In genomic region chr17:57408064-57408811, GRCh38 we compare ENCODE assay signal across 8 cellular contexts.
DNase-seq lines count a peak whose midpoint lies in the region; ATAC-seq and TF ChIP-seq lines count a peak whose summit lies in the region.

No MANE protein-coding gene starts in this region.

- no peak for TF ChIP-seq CTCF in thyroid gland (IDR thresholded peaks at IDR 0.05)

- no peaks in the 10 kb centered on the region for H3K9me3 ChIP-seq in thyroid gland

- no peak for DNase-seq in activated CD4-positive, CD25-positive, alpha-beta regulatory T cell treated with anti-CD3 and anti-CD28 coated beads, Interleukin-2, amount 50 U/mL, for 72 hours
- DNase-seq in NOMO-1 treated with dmso at 0.1 percent for 144 hours (lab: John Stamatoyannopoulos, UW; ENCODE audit: unreplicated experiment), result peak; percentile 38
- peak; percentile 62 for DNase-seq in globus pallidus (ENCODE audit: low spot score)
- no peak for DNase-seq in thyroid gland
- no peak for DNase-seq in AG20443 (ENCODE audit: low spot score)
- DNase-seq in GDM1 (lab: John Stamatoyannopoulos, UW), result no peak

- no peak overlapping the region for H3K4me3 ChIP-seq in thyroid gland (replicated peaks in 1 of 3)

- no peak for TF ChIP-seq POLR2A in thyroid gland (IDR thresholded peaks at IDR 0.05)

- H3K36me3 ChIP-seq in thyroid gland, result no peaks in the 10 kb centered on the region

- WGBS in thyroid gland, 2 donors, result 68 to 69% methylated on average over 13 of the region's 13 CpGs

- intact Hi-C loops in thyroid gland (cut with DNase I), result no loop called here

- peaks cover 40 to 44% of the 10 kb centered on the region in 2 donors for H3K4me1 ChIP-seq in thyroid gland

- peak overlapping the region; percentile 84 to 92 (median 88) for H3K27ac ChIP-seq in thyroid gland

- H3K27me3 ChIP-seq in thyroid gland, result no peaks in the 10 kb centered on the region

- ATAC-seq in activated CD4-positive, CD25-positive, alpha-beta regulatory T cell treated with anti-CD3 and anti-CD28 coated beads, Interleukin-2, amount 50 U/mL, for 24 hours, result peak; percentile 14 to 34
- ATAC-seq in HG03159 (IDR thresholded peaks at IDR 0.05; ENCODE audit: unreplicated experiment), result peak; percentile 57

Comparison
In these comparisons a context has a peak if more than half of its experiments do, and no peak if none do; other contexts are left out.
1. DNase-seq: peak in NOMO-1 treated with dmso at 0.1 percent for 144 hours (single experiment) and globus pallidus (single experiment); none in activated CD4-positive, CD25-positive, alpha-beta regulatory T cell treated with anti-CD3 and anti-CD28 coated beads, Interleukin-2, amount 50 U/mL, for 72 hours (single experiment), thyroid gland (0 of 2), AG20443 (single experiment) and GDM1 (single experiment).